Comparison of ENCODE assay signal across 18 cellular contexts in genomic region chr16:3274947-3275346, GRCh38. TPM values are rescaled to one million over a fixed set of nuclear protein-coding genes. Genes with fewer than 3 reads are reported as not detected.
DNase-seq lines count a peak whose midpoint lies in the region; ATAC-seq, FAIRE-seq and TF ChIP-seq lines count a peak whose summit lies in the region.
"Had no signal": no experiment of that assay in that cellular context is flagged by ENCODE, and none has a peak within 500 bp of the region (broad histone marks: within the 10 kb centered on the region; RNA-seq: fewer than 3 reads in every experiment).

No MANE protein-coding gene starts in this region.

- H3K36me3 ChIP-seq in HEK293 (ENCODE audit: control insufficient read depth in 2 of 2, insufficient read depth in 1 of 2, low read length in 2 of 2) (no peaks in the 10 kb centered on the region), Karpas-422 (ENCODE audit: insufficient read depth, low read length) (no peaks in the 10 kb centered on the region), K562 (ENCODE audit: control insufficient read depth, insufficient read depth, low read length) (no peaks in the 10 kb centered on the region), neutrophil (peaks cover 15% of the 10 kb centered on the region)

- intact Hi-C loops in K562 (cut with micrococcal nuclease), result no loop called here

- no peaks in the 10 kb centered on the region for H3K9me1 ChIP-seq in K562 (ENCODE audit: control insufficient read depth, insufficient read depth, low read length)

- H2AFZ ChIP-seq in Karpas-422 (ENCODE audit: low read length) (no peak overlapping the region), K562 (ENCODE audit: low read depth, low read length) (no peak overlapping the region)

- POLR2A ChIA-PET in HEK293 (lab: Yijun Ruan, JAX) (no interaction called here), K562 (lab: Yijun Ruan, JAX) (no interaction called here)

- ATAC-seq in K562, result peak; percentile 39; the same call in 2 of the 3 replicates
- ATAC-seq in foreskin keratinocyte, result no peak
- no peak for ATAC-seq in stimulated activated memory B cell treated with anti-CD40 and anti-IgM and Interleukin-4, amounts not matched to agents 10 μg/mL and 1 μg/mL and 100 μg/mL, for 72 hours
- ATAC-seq: CD8-positive, alpha-beta T cell had no signal

- no peaks in the 10 kb centered on the region for H3K36me3 Mint-ChIP-seq in stimulated activated memory B cell treated with anti-CD40 and anti-IgM and Interleukin-4, amounts not matched to agents 10 μg/mL and 1 μg/mL and 100 μg/mL, for 72 hours
- H3K36me3 Mint-ChIP-seq: CD8-positive, alpha-beta T cell had no signal

- no peak overlapping the region for H3K27ac ChIP-seq in HEK293 (ENCODE audit: extremely low read depth, low read depth, low read length)
- H3K27ac ChIP-seq in Karpas-422 (ENCODE audit: low read length), result peak overlapping the region; percentile 28; the same call in 1 of the 2 replicates
- H3K27ac ChIP-seq in K562 (ENCODE audit: extremely low read depth, low read depth, low read length), result no peak overlapping the region
- H3K27ac ChIP-seq in neutrophil, result peak overlapping the region; percentile 31
- no peak overlapping the region for H3K27ac ChIP-seq in foreskin keratinocyte
- H3K27ac ChIP-seq: BLaER1 treated with 17β-estradiol and CSF1 and Interleukin-3, amounts not matched to agents 10 nM and 100 nM had no signal

- no peak overlapping the region for H3K4me3 Mint-ChIP-seq in stimulated activated memory B cell treated with anti-CD40 and anti-IgM and Interleukin-4, amounts not matched to agents 10 μg/mL and 1 μg/mL and 100 μg/mL, for 72 hours
- H3K4me3 Mint-ChIP-seq: B cell; CD8-positive, alpha-beta T cell had no signal

- H3K27ac Mint-ChIP-seq in stimulated activated memory B cell treated with anti-CD40 and anti-IgM and Interleukin-4, amounts not matched to agents 10 μg/mL and 1 μg/mL and 100 μg/mL, for 72 hours, result no peak overlapping the region
- H3K27ac Mint-ChIP-seq: B cell; CD8-positive, alpha-beta T cell had no signal

- no peaks in the 10 kb centered on the region for H3K27me3 Mint-ChIP-seq in stimulated activated memory B cell treated with anti-CD40 and anti-IgM and Interleukin-4, amounts not matched to agents 10 μg/mL and 1 μg/mL and 100 μg/mL, for 72 hours
- H3K27me3 Mint-ChIP-seq: B cell had no signal

- H4K20me1 ChIP-seq in Karpas-422 (ENCODE audit: insufficient read depth, low read depth, low read length) (no peaks in the 10 kb centered on the region), K562 (replicated peaks; ENCODE audit: control insufficient read depth, insufficient read depth, low read length) (no peaks in the 10 kb centered on the region)
- H4K20me1 ChIP-seq: BLaER1 treated with 17β-estradiol and CSF1 and Interleukin-3, amounts not matched to agents 10 nM and 100 nM had no signal

- DNase-seq in Karpas-422 (no peak), K562 (ENCODE audit: extremely low read depth in 1 of 4, low spot score in 3 of 4) (no peak), foreskin keratinocyte (no peak), hippocampal formation (lab: John Stamatoyannopoulos, UW) (no peak)
- DNase-seq: Calu3; CD8-positive, alpha-beta T cell; DMS79 treated with DMSO at 0.1 percent for 48 hours; GF-D8; GOT3; H7 had no signal

- H3K9me3 Mint-ChIP-seq in stimulated activated memory B cell treated with anti-CD40 and anti-IgM and Interleukin-4, amounts not matched to agents 10 μg/mL and 1 μg/mL and 100 μg/mL, for 72 hours, result no peaks in the 10 kb centered on the region
- H3K9me3 Mint-ChIP-seq: CD8-positive, alpha-beta T cell had no signal

- TF ChIP-seq RAD21 in K562 (CRISPR knock-in tag; conservative IDR thresholded peaks at IDR 0.05 in 1 of 2, IDR thresholded peaks at IDR 0.05 in 1 of 2), result no peak

- TF ChIP-seq EP300 in K562 (IDR thresholded peaks at IDR 0.05; ENCODE audit: low read length), result no peak

- no peak overlapping the region for H3K4me3 ChIP-seq in HEK293 (ENCODE audit: low read depth, low read length)
- H3K4me3 ChIP-seq in Karpas-422 (ENCODE audit: low read length), result no peak overlapping the region
- no peak overlapping the region for H3K4me3 ChIP-seq in K562
- no peak overlapping the region for H3K4me3 ChIP-seq in neutrophil (ENCODE audit: low read depth in 1 of 2, low read length in 1 of 2)
- H3K4me3 ChIP-seq: BLaER1 treated with 17β-estradiol and CSF1 and Interleukin-3, amounts not matched to agents 10 nM and 100 nM; GM12878 had no signal

- CTCF ChIA-PET in HEK293 (lab: Yijun Ruan, JAX), result no interaction called here
- CTCF ChIA-PET in K562 (lab: Yijun Ruan, JAX; ENCODE audit: low intra/inter-chr PET ratio), result no interaction called here

- FAIRE-seq in K562 (lab: Jason Lieb, UNC), result peak; percentile 40
- FAIRE-seq: GM12878 had no signal

- H3K79me2 ChIP-seq in Karpas-422 (ENCODE audit: low read length), result no peaks in the 10 kb centered on the region
- H3K79me2 ChIP-seq in K562 (ENCODE audit: control insufficient read depth, insufficient read depth, low read length), result no peaks in the 10 kb centered on the region

- no TSS peak for BruUV-seq in K562 (replicated peaks; lab: Mats Ljungman, UMichigan)

- TF ChIP-seq CTCF in HEK293 (tag by site-specific recombination; IDR thresholded peaks at IDR 0.05) (no peak), K562 (IDR thresholded peaks at IDR 0.05 in 2 of 3, conservative IDR thresholded peaks at IDR 0.05 in 1 of 3; ENCODE audit: insufficient read depth in 2 of 3, low read depth in 1 of 3, low read length in 3 of 3) (no peak), neutrophil (IDR thresholded peaks at IDR 0.05) (no peak), foreskin keratinocyte (conservative IDR thresholded peaks at IDR 0.05) (no peak)

- H3K4me1 Mint-ChIP-seq in stimulated activated memory B cell treated with anti-CD40 and anti-IgM and Interleukin-4, amounts not matched to agents 10 μg/mL and 1 μg/mL and 100 μg/mL, for 72 hours, result no peaks in the 10 kb centered on the region
- H3K4me1 Mint-ChIP-seq: B cell had no signal

- H3K4me1 ChIP-seq in HEK293 (ENCODE audit: control insufficient read depth, insufficient read depth, low read length) (no peaks in the 10 kb centered on the region), Karpas-422 (ENCODE audit: low read length) (peaks cover 23% of the 10 kb centered on the region), K562 (replicated peaks in 1 of 2; ENCODE audit: control insufficient read depth in 2 of 2, insufficient read depth in 2 of 2, low read length in 2 of 2) (no peaks in the 10 kb centered on the region; a peak in 1 of 5 replicates), neutrophil (ENCODE audit: control insufficient read depth in 1 of 2, insufficient read depth in 1 of 2, low read depth in 1 of 2, low read length in 1 of 2) (no peaks in the 10 kb centered on the region), foreskin keratinocyte (no peaks in the 10 kb centered on the region)
- H3K4me1 ChIP-seq: BLaER1 treated with 17β-estradiol and CSF1 and Interleukin-3, amounts not matched to agents 10 nM and 100 nM had no signal

- TF ChIP-seq POLR2A in K562 (conservative IDR thresholded peaks at IDR 0.05), result no peak

- H3K27me3 ChIP-seq in Karpas-422 (ENCODE audit: low read length) (no peaks in the 10 kb centered on the region), K562 (ENCODE audit: control insufficient read depth in 2 of 2, insufficient read depth in 2 of 2, low read length in 2 of 2) (no peaks in the 10 kb centered on the region), neutrophil (peaks cover 34% of the 10 kb centered on the region), foreskin keratinocyte (peaks cover 4% of the 10 kb centered on the region)
- H3K27me3 ChIP-seq: BLaER1 treated with 17β-estradiol and CSF1 and Interleukin-3, amounts not matched to agents 10 nM and 100 nM had no signal

- H3K4me2 ChIP-seq in Karpas-422 (ENCODE audit: low read depth, low read length, poor library complexity, severe bottlenecking) (peak overlapping the region; percentile 42), K562 (ENCODE audit: insufficient read depth, low read length) (no peak overlapping the region; the same call in 1 of the 2 replicates)
- H3K4me2 ChIP-seq: BLaER1 treated with 17β-estradiol and CSF1 and Interleukin-3, amounts not matched to agents 10 nM and 100 nM had no signal

- in situ Hi-C loops in K562 (cut with MboI), result no loop called here

- H3K9ac ChIP-seq in Karpas-422 (ENCODE audit: low read length), result no peak overlapping the region
- no peak overlapping the region for H3K9ac ChIP-seq in K562 (ENCODE audit: insufficient read depth in 1 of 2, low read depth in 2 of 2, low read length in 2 of 2)
- H3K9ac ChIP-seq: BLaER1 treated with 17β-estradiol and CSF1 and Interleukin-3, amounts not matched to agents 10 nM and 100 nM had no signal

- H3K9me2 ChIP-seq in Karpas-422 (replicated peaks; ENCODE audit: insufficient read depth, low read length), result no peaks in the 10 kb centered on the region

- H3K9me3 ChIP-seq in HEK293 (ENCODE audit: control insufficient read depth, insufficient read depth, low read depth, low read length), result no peaks in the 10 kb centered on the region
- no peaks in the 10 kb centered on the region for H3K9me3 ChIP-seq in Karpas-422 (ENCODE audit: low read length)
- H3K9me3 ChIP-seq in K562 (replicated peaks; ENCODE audit: control insufficient read depth, insufficient read depth, low read depth, low read length), result 0 out of 2 replicates have a peak, but pooled peaks cover 1% of the 10 kb centered on the region
- no peaks in the 10 kb centered on the region for H3K9me3 ChIP-seq in neutrophil

RNA-seq across cellular contexts. Expression of gene ZNF263, which starts 8.3 kb away (rescaled TPM):
- total RNA-seq in Karpas-422 (2014; rRNA removed; shearing (Covaris generic); ENCODE audit: low replicate concordance), result 26.6 and 45.7 TPM in 2 replicates
- 33.7 and 52.6 TPM in 2 replicates for total RNA-seq in K562 (2011; cell fraction: chromatin; rRNA removed; ENCODE audit: low replicate concordance)
- total RNA-seq in K562 (2011; cell fraction: nucleolus; rRNA removed), result 30.8 and 32.5 TPM in 2 replicates
- 28.2 and 28.9 TPM in 2 replicates for total RNA-seq in K562 (2011; cell fraction: nucleoplasm; rRNA removed)
- total RNA-seq in K562 (2014; rRNA removed), result 45.9 and 48.3 TPM in 2 replicates
- total RNA-seq in K562 (2014; rRNA removed; fragmentation: Illumina TruSeq; extraction: Trizol), result 31.8 and 33.5 TPM in 2 replicates
- total RNA-seq in K562 (2015; rRNA removed; fragmentation: Illumina TruSeq; extraction: Trizol), result 36.2 and 36.8 TPM in 2 replicates
- 26.3 and 30.6 TPM in 2 replicates for total RNA-seq in K562 (2021)
- polyA plus RNA-seq in K562 (2011; rRNA removed), result 8.6 and 11.0 TPM in 2 replicates
- 8.6 and 14.4 TPM in 2 replicates for polyA plus RNA-seq in K562 (2011; cell fraction: cytosol; rRNA removed)
- polyA plus RNA-seq in K562 (2011; cell fraction: nucleus; rRNA removed), result 18.9 and 32.2 TPM in 2 replicates
- 26.0 and 30.5 TPM in 2 replicates for polyA plus RNA-seq in K562 (2012)
- 34.1 and 35.5 TPM in 2 replicates for polyA plus RNA-seq in K562 (2014; fragmentation: Illumina TruSeq; extraction: Trizol)
- polyA plus RNA-seq in K562 (2014; fragmentation: Nextera tagmentation; extraction: Ambion mirVana), result 1 to 10 TPM; 4.6 to 4.8 TPM
- polyA plus RNA-seq in K562 (2014; rRNA removed), result 27.5 and 36.0 TPM in 2 replicates
- 12.8 and 13.9 TPM in 2 replicates for polyA minus RNA-seq in K562 (2011; rRNA and poly(A)+ RNA removed)
- polyA minus RNA-seq in K562 (2011; cell fraction: cytosol; rRNA and poly(A)+ RNA removed), result 10.7 and 14.5 TPM in 2 replicates
- polyA minus RNA-seq in K562 (2011; cell fraction: nucleus; rRNA and poly(A)+ RNA removed), result 14.7 and 20.1 TPM in 2 replicates
- total RNA-seq in foreskin keratinocyte, result 24.3 and 26.8 TPM in 2 replicates
- polyA plus RNA-seq in foreskin keratinocyte, result 11.2 and 11.8 TPM in 2 replicates

RNA-seq across cellular contexts. Expression of gene MEFV, which starts 18.5 kb away (rescaled TPM):
- total RNA-seq in Karpas-422 (2014; rRNA removed; shearing (Covaris generic); ENCODE audit: low replicate concordance), result not detected in 2 replicates
- total RNA-seq in K562 (2011; cell fraction: chromatin; rRNA removed; ENCODE audit: low replicate concordance), result not detected in 2 replicates
- not detected in 2 replicates for total RNA-seq in K562 (2011; cell fraction: nucleolus; rRNA removed)
- total RNA-seq in K562 (2011; cell fraction: nucleoplasm; rRNA removed), result not detected in 2 replicates
- total RNA-seq in K562 (2014; rRNA removed) (0.14 TPM in 1 of 2 replicates, not detected in the other), K562 (2014; rRNA removed; fragmentation: Illumina TruSeq; extraction: Trizol) (not detected in 2 replicates), K562 (2015; rRNA removed; fragmentation: Illumina TruSeq; extraction: Trizol) (not detected in 2 replicates), K562 (2021) (not detected in 2 replicates), foreskin keratinocyte (not detected in 2 replicates)
- polyA plus RNA-seq in K562 (2011; rRNA removed) (not detected in 2 replicates), K562 (2014; fragmentation: Illumina TruSeq; extraction: Trizol) (not detected in 2 replicates), K562 (2014; fragmentation: Nextera tagmentation; extraction: Ambion mirVana) (not detected), K562 (2014; rRNA removed) (not detected in 2 replicates), foreskin keratinocyte (not detected in 2 replicates)
- polyA plus RNA-seq in K562 (2011; cell fraction: cytosol; rRNA removed), result not detected in 2 replicates
- not detected in 2 replicates for polyA plus RNA-seq in K562 (2011; cell fraction: nucleus; rRNA removed)
- polyA plus RNA-seq in K562 (2012), result 0.06 and 0.07 TPM in 2 replicates
- not detected in 2 replicates for polyA minus RNA-seq in K562 (2011; rRNA and poly(A)+ RNA removed)
- not detected in 2 replicates for polyA minus RNA-seq in K562 (2011; cell fraction: cytosol; rRNA and poly(A)+ RNA removed)
- not detected in 2 replicates for polyA minus RNA-seq in K562 (2011; cell fraction: nucleus; rRNA and poly(A)+ RNA removed)
- total RNA-seq: Calu3, IMR-90 had no signal
- polyA plus RNA-seq: IMR-90 had no signal

RNA-seq across cellular contexts. Expression of gene TIGD7, which starts 30.3 kb away (rescaled TPM):
- total RNA-seq in Karpas-422 (2014; rRNA removed; shearing (Covaris generic); ENCODE audit: low replicate concordance), result 2.8 and 4.1 TPM in 2 replicates
- 12.1 and 20.7 TPM in 2 replicates for total RNA-seq in K562 (2011; cell fraction: chromatin; rRNA removed; ENCODE audit: low replicate concordance)
- total RNA-seq in K562 (2011; cell fraction: nucleolus; rRNA removed), result 9.7 and 9.8 TPM in 2 replicates
- 11.8 and 14.0 TPM in 2 replicates for total RNA-seq in K562 (2011; cell fraction: nucleoplasm; rRNA removed)
- 4.9 and 5.8 TPM in 2 replicates for total RNA-seq in K562 (2014; rRNA removed)
- total RNA-seq in K562 (2014; rRNA removed; fragmentation: Illumina TruSeq; extraction: Trizol), result 9.1 and 13.0 TPM in 2 replicates
- 5.4 and 6.7 TPM in 2 replicates for total RNA-seq in K562 (2015; rRNA removed; fragmentation: Illumina TruSeq; extraction: Trizol)
- total RNA-seq in K562 (2021), result 5.2 and 6.2 TPM in 2 replicates
- 8.7 and 10.7 TPM in 2 replicates for polyA plus RNA-seq in K562 (2011; rRNA removed)
- 2.7 and 5.2 TPM in 2 replicates for polyA plus RNA-seq in K562 (2011; cell fraction: cytosol; rRNA removed)
- polyA plus RNA-seq in K562 (2011; cell fraction: nucleus; rRNA removed), result 7.1 and 7.7 TPM in 2 replicates
- 3.7 and 5.0 TPM in 2 replicates for polyA plus RNA-seq in K562 (2012)
- 9.0 and 9.4 TPM in 2 replicates for polyA plus RNA-seq in K562 (2014; fragmentation: Illumina TruSeq; extraction: Trizol)
- polyA plus RNA-seq in K562 (2014; fragmentation: Nextera tagmentation; extraction: Ambion mirVana), result 1 to 10 TPM in 1 of 2 experiments, under 1 TPM in 1; 0.84 to 2.0 TPM
- polyA plus RNA-seq in K562 (2014; rRNA removed), result 8.0 and 8.9 TPM in 2 replicates
- polyA minus RNA-seq in K562 (2011; rRNA and poly(A)+ RNA removed), result 9.3 and 9.5 TPM in 2 replicates
- 2.8 and 4.1 TPM in 2 replicates for polyA minus RNA-seq in K562 (2011; cell fraction: cytosol; rRNA and poly(A)+ RNA removed)
- polyA minus RNA-seq in K562 (2011; cell fraction: nucleus; rRNA and poly(A)+ RNA removed), result 4.6 and 6.7 TPM in 2 replicates
- total RNA-seq in foreskin keratinocyte, result 1.2 TPM in 2 replicates
- polyA plus RNA-seq in foreskin keratinocyte, result 0.37 and 0.64 TPM in 2 replicates
- total RNA-seq: HT-29 had no signal

RNA-seq across cellular contexts. Expression of gene ZNF75A, which starts 30.4 kb away (rescaled TPM):
- 22.0 and 26.1 TPM in 2 replicates for total RNA-seq in Karpas-422 (2014; rRNA removed; shearing (Covaris generic); ENCODE audit: low replicate concordance)
- 36.3 and 66.8 TPM in 2 replicates for total RNA-seq in K562 (2011; cell fraction: chromatin; rRNA removed; ENCODE audit: low replicate concordance)
- total RNA-seq in K562 (2011; cell fraction: nucleolus; rRNA removed), result 23.4 and 28.7 TPM in 2 replicates
- 36.6 and 52.4 TPM in 2 replicates for total RNA-seq in K562 (2011; cell fraction: nucleoplasm; rRNA removed)
- total RNA-seq in K562 (2014; rRNA removed), result 14.0 and 15.8 TPM in 2 replicates
- total RNA-seq in K562 (2014; rRNA removed; fragmentation: Illumina TruSeq; extraction: Trizol), result 23.2 and 26.2 TPM in 2 replicates
- total RNA-seq in K562 (2015; rRNA removed; fragmentation: Illumina TruSeq; extraction: Trizol), result 15.8 and 17.1 TPM in 2 replicates
- 13.9 and 14.2 TPM in 2 replicates for total RNA-seq in K562 (2021)
- 13.9 and 20.8 TPM in 2 replicates for polyA plus RNA-seq in K562 (2011; rRNA removed)
- polyA plus RNA-seq in K562 (2011; cell fraction: cytosol; rRNA removed), result 4.4 and 5.7 TPM in 2 replicates
- 14.2 and 18.7 TPM in 2 replicates for polyA plus RNA-seq in K562 (2011; cell fraction: nucleus; rRNA removed)
- polyA plus RNA-seq in K562 (2012), result 10.5 and 12.1 TPM in 2 replicates
- polyA plus RNA-seq in K562 (2014; fragmentation: Illumina TruSeq; extraction: Trizol), result 21.2 and 24.5 TPM in 2 replicates
- polyA plus RNA-seq in K562 (2014; fragmentation: Nextera tagmentation; extraction: Ambion mirVana), result 10 to 100 TPM in 1 of 2 experiments, 1 to 10 TPM in 1; 7.2 to 10.1 TPM
- 15.8 and 18.6 TPM in 2 replicates for polyA plus RNA-seq in K562 (2014; rRNA removed)
- polyA minus RNA-seq in K562 (2011; rRNA and poly(A)+ RNA removed), result 16.0 and 17.9 TPM in 2 replicates
- 5.2 and 6.5 TPM in 2 replicates for polyA minus RNA-seq in K562 (2011; cell fraction: cytosol; rRNA and poly(A)+ RNA removed)
- 10.2 and 12.6 TPM in 2 replicates for polyA minus RNA-seq in K562 (2011; cell fraction: nucleus; rRNA and poly(A)+ RNA removed)
- total RNA-seq in foreskin keratinocyte, result 17.0 and 17.7 TPM in 2 replicates
- 6.6 and 6.7 TPM in 2 replicates for polyA plus RNA-seq in foreskin keratinocyte

RNA-seq across cellular contexts. Expression of gene ZNF200, which starts 40.0 kb away (rescaled TPM):
- total RNA-seq in Karpas-422 (2014; rRNA removed; shearing (Covaris generic); ENCODE audit: low replicate concordance), result 8.5 and 12.1 TPM in 2 replicates
- 21.1 and 31.6 TPM in 2 replicates for total RNA-seq in K562 (2011; cell fraction: chromatin; rRNA removed; ENCODE audit: low replicate concordance)
- 11.8 and 12.5 TPM in 2 replicates for total RNA-seq in K562 (2011; cell fraction: nucleolus; rRNA removed)
- total RNA-seq in K562 (2011; cell fraction: nucleoplasm; rRNA removed), result 19.4 and 23.4 TPM in 2 replicates
- total RNA-seq in K562 (2014; rRNA removed) (11.2 and 11.8 TPM in 2 replicates), K562 (2014; rRNA removed; fragmentation: Illumina TruSeq; extraction: Trizol) (11.6 and 15.1 TPM in 2 replicates), K562 (2015; rRNA removed; fragmentation: Illumina TruSeq; extraction: Trizol) (12.1 and 14.5 TPM in 2 replicates), K562 (2021) (9.6 and 11.5 TPM in 2 replicates), foreskin keratinocyte (6.8 and 8.7 TPM in 2 replicates)
- polyA plus RNA-seq in K562 (2011; rRNA removed) (5.3 and 6.0 TPM in 2 replicates), K562 (2014; fragmentation: Illumina TruSeq; extraction: Trizol) (9.2 and 11.0 TPM in 2 replicates), K562 (2014; fragmentation: Nextera tagmentation; extraction: Ambion mirVana) (1 to 10 TPM; 4.8 to 6.6 TPM), K562 (2014; rRNA removed) (8.4 and 9.8 TPM in 2 replicates), foreskin keratinocyte (2.6 and 2.8 TPM in 2 replicates)
- polyA plus RNA-seq in K562 (2011; cell fraction: cytosol; rRNA removed), result 2.3 and 3.2 TPM in 2 replicates
- 10.2 and 11.2 TPM in 2 replicates for polyA plus RNA-seq in K562 (2011; cell fraction: nucleus; rRNA removed)
- 7.0 and 8.5 TPM in 2 replicates for polyA plus RNA-seq in K562 (2012)
- polyA minus RNA-seq in K562 (2011; rRNA and poly(A)+ RNA removed), result 9.5 and 11.7 TPM in 2 replicates
- 4.2 and 5.6 TPM in 2 replicates for polyA minus RNA-seq in K562 (2011; cell fraction: cytosol; rRNA and poly(A)+ RNA removed)
- 7.8 and 11.9 TPM in 2 replicates for polyA minus RNA-seq in K562 (2011; cell fraction: nucleus; rRNA and poly(A)+ RNA removed)

Comparison
In these comparisons a context has a peak if more than half of its experiments do, and no peak if none do; other contexts are left out.
1. H3K27ac ChIP-seq: peak in Karpas-422 (single experiment) and neutrophil (single experiment); none in HEK293 (single experiment), K562 (single experiment) and foreskin keratinocyte (single experiment).